In genomic region chr14:52563120-52563519, GRCh38 we compare ENCODE assay signal across 1 cellular context.
A peak's percentile ranks its signal among the peaks of the same experiment; 100 is the strongest.
TF ChIP-seq lines count a peak whose summit lies in the region.

No MANE protein-coding gene starts in this region.

TF ChIP-seq in K562, 482 proteins besides CTCF, POLR2A, EP300 and RAD21 (continued from another document):
- TF ChIP-seq RERE (CRISPR knock-in tag; IDR thresholded peaks at IDR 0.05; ENCODE audit: borderline replicate concordance) = no peak
- no peak for TF ChIP-seq ZNF695 (CRISPR knock-in tag; IDR thresholded peaks at IDR 0.05)
- TF ChIP-seq SMARCE1 (IDR thresholded peaks at IDR 0.05) = peak; percentile 46; the same call in 1 of the 2 replicates
- no peak for TF ChIP-seq BRCA1 (IDR thresholded peaks at IDR 0.05)
- TF ChIP-seq BRCA1 (CRISPR knock-in tag; IDR thresholded peaks at IDR 0.05) = no peak
- TF ChIP-seq POU5F1 (IDR thresholded peaks at IDR 0.05; ENCODE audit: borderline replicate concordance, low read depth, low read length, partially characterized antibody) = no peak
- TF ChIP-seq IRF1 (CRISPR knock-in tag; IDR thresholded peaks at IDR 0.05; ENCODE audit: borderline replicate concordance) = no peak
- no peak for TF ChIP-seq HDAC6 (IDR thresholded peaks at IDR 0.05; ENCODE audit: low read depth, low read length)
- no peak for TF ChIP-seq ADNP (tag; IDR thresholded peaks at IDR 0.05)
- TF ChIP-seq JUND (IDR thresholded peaks at IDR 0.05; ENCODE audit: borderline replicate concordance, low read depth, low read length) = peak; percentile 83
- peak; percentile 77 for TF ChIP-seq JUND (tag; IDR thresholded peaks at IDR 0.05; ENCODE audit: borderline replicate concordance, low read depth, low read length)
- no peak for TF ChIP-seq DNMT1 (IDR thresholded peaks at IDR 0.05)
- no peak for TF ChIP-seq TEAD2 (tag; IDR thresholded peaks at IDR 0.05)
- TF ChIP-seq ARID1B (IDR thresholded peaks at IDR 0.05) = peak; percentile 59
- TF ChIP-seq ATF4 (CRISPR knock-in tag; IDR thresholded peaks at IDR 0.05) = no peak
- peak; percentile 66 for TF ChIP-seq CBFA2T3 (IDR thresholded peaks at IDR 0.05)
- TF ChIP-seq AFF1 (IDR thresholded peaks at IDR 0.05; ENCODE audit: low read depth in 1 of 2, partially characterized antibody in 2 of 2) = no peak
- no peak for TF ChIP-seq ZNF174 (CRISPR knock-in tag; IDR thresholded peaks at IDR 0.05)
- TF ChIP-seq SNIP1 (IDR thresholded peaks at IDR 0.05; ENCODE audit: low read depth) = no peak
- TF ChIP-seq FOXA1 (IDR thresholded peaks at IDR 0.05; ENCODE audit: borderline replicate concordance) = no peak
- TF ChIP-seq SMAD1 (IDR thresholded peaks at IDR 0.05; ENCODE audit: low read depth, low read length, partially characterized antibody) = no peak
